ENCODE assay signal across 8 cellular contexts in genomic region chr2:223944166-223944703, GRCh38. TPM values are rescaled to one million over a fixed set of nuclear protein-coding genes. Genes with fewer than 3 reads are reported as not detected.
A peak's percentile ranks its signal among the peaks of the same experiment; 100 is the strongest.
DNase-seq lines count a peak whose midpoint lies in the region; ATAC-seq and TF ChIP-seq lines count a peak whose summit lies in the region.

No MANE protein-coding gene starts in this region.

- ATAC-seq in natural killer cell = no peak
- ATAC-seq in HG03095 (IDR thresholded peaks at IDR 0.05; ENCODE audit: unreplicated experiment) = no peak
- no peak for ATAC-seq in HG02610 (IDR thresholded peaks at IDR 0.05; ENCODE audit: unreplicated experiment)

- H3K36me3 ChIP-seq in HUES48 (ENCODE audit: control insufficient read depth, insufficient read depth, low read length) = no peaks in the 10 kb centered on the region

- H3K9me3 ChIP-seq in HUES48 (ENCODE audit: control insufficient read depth, insufficient read depth, low read length) = no peaks in the 10 kb centered on the region

- H3K27ac Mint-ChIP-seq in activated T-cell treated with anti-CD3 and anti-CD28 coated beads, Interleukin-2, amount 50 U/mL, for 24 hours = peak overlapping the region; percentile 89
- peak overlapping the region; percentile 81 to 93 for H3K27ac Mint-ChIP-seq in natural killer cell

- peak overlapping the region; percentile 81 for H3K4me3 ChIP-seq in GM12865 (ENCODE audit: low read depth, low read length)
- peak overlapping the region; percentile 97 for H3K4me3 ChIP-seq in HUES48 (ENCODE audit: low read depth, low read length)
- peak overlapping the region; percentile 83 for H3K4me3 ChIP-seq in fibroblast of mammary gland (ENCODE audit: control insufficient read depth, low read depth, low read length)

- peak overlapping the region; percentile 93 for H3K4me3 Mint-ChIP-seq in activated T-cell treated with anti-CD3 and anti-CD28 coated beads, Interleukin-2, amount 50 U/mL, for 24 hours
- H3K4me3 Mint-ChIP-seq in natural killer cell = peak overlapping the region; percentile 95

- H3K9ac ChIP-seq in HUES48 (ENCODE audit: low read depth, low read length) = peak overlapping the region; percentile 84

- TF ChIP-seq CTCF in GM12865 (IDR thresholded peaks at IDR 0.05; ENCODE audit: insufficient read depth, low read depth, low read length, missing control alignments) (no peak), fibroblast of mammary gland (conservative IDR thresholded peaks at IDR 0.05; ENCODE audit: control insufficient read depth, insufficient read depth, low read depth, low read length) (no peak), natural killer cell (IDR thresholded peaks at IDR 0.05) (no peak)

- H3K4me1 Mint-ChIP-seq in activated T-cell treated with anti-CD3 and anti-CD28 coated beads, Interleukin-2, amount 50 U/mL, for 24 hours (ENCODE audit: low read depth) = peaks cover 62% of the 10 kb centered on the region
- peaks cover 47 to 51% of the 10 kb centered on the region in 2 donors for H3K4me1 Mint-ChIP-seq in natural killer cell

- peaks cover 37% of the 10 kb centered on the region for H3K36me3 Mint-ChIP-seq in activated T-cell treated with anti-CD3 and anti-CD28 coated beads, Interleukin-2, amount 50 U/mL, for 24 hours (ENCODE audit: low read depth)
- no peaks in the 10 kb centered on the region for H3K36me3 Mint-ChIP-seq in natural killer cell

- peak; percentile 30 for DNase-seq in GM12865 (ENCODE audit: low read depth)
- peak; percentile 68 for DNase-seq in activated T-cell treated with anti-CD3 and anti-CD28 coated beads, Interleukin-2, amount 50 U/mL, for 24 hours
- no peak for DNase-seq in fibroblast of mammary gland (ENCODE audit: low read depth)
- DNase-seq in natural killer cell = no peak
- no peak for DNase-seq in SKM-1 treated with dmso at 0.1 percent for 144 hours (lab: John Stamatoyannopoulos, UW; ENCODE audit: unreplicated experiment)

- intact Hi-C loops in natural killer cell (cut with micrococcal nuclease) = loop anchor here (5.0 kb wide), 1 partner anchor 107 kb away; the partner anchor contains the start of gene AP1S3

- no peak overlapping the region for H3K27ac ChIP-seq in HUES48 (ENCODE audit: low read depth, low read length)

- peaks cover 11% of the 10 kb centered on the region for H3K9me3 Mint-ChIP-seq in activated T-cell treated with anti-CD3 and anti-CD28 coated beads, Interleukin-2, amount 50 U/mL, for 24 hours
- no peaks in the 10 kb centered on the region for H3K9me3 Mint-ChIP-seq in natural killer cell

- peaks cover 30% of the 10 kb centered on the region for H3K4me1 ChIP-seq in HUES48 (ENCODE audit: control insufficient read depth, insufficient read depth, low read length)

- H3K27me3 ChIP-seq in HUES48 (ENCODE audit: control insufficient read depth, insufficient read depth, low read length) = no peaks in the 10 kb centered on the region

- no peaks in the 10 kb centered on the region for H3K27me3 Mint-ChIP-seq in activated T-cell treated with anti-CD3 and anti-CD28 coated beads, Interleukin-2, amount 50 U/mL, for 24 hours
- no peaks in the 10 kb centered on the region for H3K27me3 Mint-ChIP-seq in natural killer cell (ENCODE audit: low read depth in 2 of 2)

RNA-seq across cellular contexts. Expression of gene WDFY1, which starts 0.9 kb away (rescaled TPM):
- total RNA-seq in natural killer cell = 10 to 100 TPM; 90.2 to 96.2 (median 92.0) TPM

RNA-seq across cellular contexts. Expression of gene MRPL44, which starts 13.0 kb away (rescaled TPM):
- 10 to 100 TPM; 27.6 to 35.1 (median 31.0) TPM for total RNA-seq in natural killer cell

Comparison
In these comparisons a context has a peak if more than half of its experiments do, and no peak if none do; other contexts are left out.
1. DNase-seq: peak in GM12865 (single experiment) and activated T-cell treated with anti-CD3 and anti-CD28 coated beads, Interleukin-2, amount 50 U/mL, for 24 hours (single experiment); none in fibroblast of mammary gland (single experiment), natural killer cell (single experiment) and SKM-1 treated with dmso at 0.1 percent for 144 hours (single experiment).
2. Peak in every context shown above with its lines, with median percentiles within 50 percentile points of each other: H3K4me3 ChIP-seq.